ENCODE assay signal across 8 cellular contexts in the genomic region with DNA sequence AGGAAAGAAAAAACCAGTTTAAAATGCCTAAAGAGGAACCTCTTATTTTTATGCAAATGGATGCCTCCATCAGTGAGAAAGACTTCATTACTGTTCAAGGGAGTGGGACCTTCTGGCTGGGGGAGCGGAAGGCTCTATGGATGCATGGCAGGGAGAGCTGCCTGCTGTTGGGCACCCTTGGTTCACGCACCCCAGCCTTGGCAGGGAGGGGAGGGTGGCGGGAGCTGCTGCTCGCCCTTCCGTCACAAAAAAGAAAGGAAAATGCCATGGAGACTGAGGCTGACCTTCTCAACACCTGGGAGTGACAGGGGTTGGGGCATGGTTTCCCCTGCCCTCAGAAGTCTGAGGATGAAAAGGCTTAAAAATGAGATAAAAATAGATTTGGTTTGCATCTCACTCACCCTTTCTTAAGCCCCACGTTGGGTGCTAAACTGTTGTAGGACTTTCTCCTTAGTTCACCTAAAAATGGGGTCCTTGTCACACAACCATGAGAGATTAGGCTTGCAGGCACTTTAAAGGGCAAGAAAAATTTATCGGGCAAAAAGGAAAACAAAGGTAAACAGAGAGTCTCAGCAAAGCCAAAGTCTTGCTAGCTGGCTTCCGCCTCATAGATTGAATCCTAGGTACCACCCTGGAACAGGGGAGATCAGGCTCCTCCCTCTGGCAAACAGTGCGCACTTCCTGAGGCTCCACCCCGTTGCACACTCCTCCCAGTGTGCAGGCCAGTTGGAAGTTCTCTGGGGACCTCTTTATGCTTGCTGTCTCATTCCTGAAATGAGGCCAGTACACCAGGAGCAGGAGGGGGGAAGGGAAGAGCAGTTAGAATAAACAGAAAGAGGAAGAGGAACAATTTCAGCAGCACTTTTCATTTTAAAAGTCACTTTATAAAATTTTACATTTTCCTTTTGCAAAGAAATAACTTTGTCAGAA. TPM values are rescaled to one million over a fixed set of nuclear protein-coding genes. Genes with fewer than 3 reads are reported as not detected.
A peak's percentile ranks its signal among the peaks of the same experiment; 100 is the strongest.
DNase-seq lines count a peak whose midpoint lies in the region; ATAC-seq, FAIRE-seq and TF ChIP-seq lines count a peak whose summit lies in the region.

No MANE protein-coding gene starts in this region.

- TF ChIP-seq CTCF in lower lobe of right lung (IDR thresholded peaks at IDR 0.05) (no peak), upper lobe of right lung (IDR thresholded peaks at IDR 0.05) (no peak), WERI-Rb-1 (IDR thresholded peaks at IDR 0.05; ENCODE audit: low read depth, low read length) (no peak)

- H3K27me3 ChIP-seq in lower lobe of right lung (ENCODE audit: low read depth) = no peaks in the 10 kb centered on the region
- no peaks in the 10 kb centered on the region for H3K27me3 ChIP-seq in upper lobe of right lung
- no peaks in the 10 kb centered on the region for H3K27me3 ChIP-seq in WERI-Rb-1 (ENCODE audit: insufficient read depth, low read depth, severe bottlenecking)

- H3K4me3 ChIP-seq in lower lobe of right lung = peak overlapping the region; percentile 15
- no peak overlapping the region for H3K4me3 ChIP-seq in upper lobe of right lung
- no peak overlapping the region for H3K4me3 ChIP-seq in WERI-Rb-1 (ENCODE audit: low read depth, low read length)

- H3K9me3 ChIP-seq in lower lobe of right lung (peaks cover 24% of the 10 kb centered on the region), upper lobe of right lung (peaks cover 6% of the 10 kb centered on the region), WERI-Rb-1 (ENCODE audit: severe bottlenecking) (no peaks in the 10 kb centered on the region)

- peaks cover 4% of the 10 kb centered on the region for H3K36me3 ChIP-seq in lower lobe of right lung
- no peaks in the 10 kb centered on the region for H3K36me3 ChIP-seq in upper lobe of right lung
- H3K36me3 ChIP-seq in WERI-Rb-1 = no peaks in the 10 kb centered on the region; the same call in 1 of the 2 replicates

- ATAC-seq in GM21390 (IDR thresholded peaks at IDR 0.05; ENCODE audit: unreplicated experiment) = peak; percentile 74
- ATAC-seq in lower lobe of right lung = peak; percentile 89 to 96
- peak; percentile 99 for ATAC-seq in upper lobe of right lung

- peak; percentile 85 for FAIRE-seq in GM12891 (lab: Jason Lieb, UNC)

- H3K4me1 ChIP-seq in lower lobe of right lung = peaks cover 26% of the 10 kb centered on the region
- H3K4me1 ChIP-seq in upper lobe of right lung = peaks cover 18% of the 10 kb centered on the region

- H3K27ac ChIP-seq in lower lobe of right lung (peak overlapping the region; percentile 63), upper lobe of right lung (peak overlapping the region; percentile 67), WERI-Rb-1 (no peak overlapping the region)

- intact Hi-C loops in lower lobe of right lung (cut with DNase I) = no loop called here
- intact Hi-C loops in upper lobe of right lung (cut with DNase I) = no loop called here

- DNase-seq in GM12891 (ENCODE audit: insufficient read length, low spot score) (no peak), HuH-7 (ENCODE audit: low spot score) (peak; percentile 10), amniotic epithelial cell (ENCODE audit: low read depth) (peak; percentile 12), lower lobe of right lung (peak; percentile 70), upper lobe of right lung (peak; percentile 71), NCI-H1105 (lab: John Stamatoyannopoulos, UW) (no peak), WERI-Rb-1 (no peak)

- TF ChIP-seq POLR2A in GM12891 (IDR thresholded peaks at IDR 0.05; ENCODE audit: low read depth, low read length) = no peak; the same call in none of the 2 replicates

TF ChIP-seq in GM12891, 5 proteins besides CTCF, POLR2A, EP300 and RAD21:
- peak; percentile 63; the same call in 1 of the 2 replicates for TF ChIP-seq TAF1 (IDR thresholded peaks at IDR 0.05; ENCODE audit: low read depth, low read length)
- TF ChIP-seq POLR2AphosphoS5 (IDR thresholded peaks at IDR 0.05; ENCODE audit: low read depth, low read length) = peak; percentile 60; the same call in 1 of the 2 replicates
- TF ChIP-seq PAX5 (IDR thresholded peaks at IDR 0.05; ENCODE audit: insufficient read depth, low read length, severe bottlenecking) = no peak
- TF ChIP-seq POU2F2 (IDR thresholded peaks at IDR 0.05; ENCODE audit: low read depth, low read length) = peak; percentile 71; the same call in 1 of the 2 replicates
- TF ChIP-seq SPI1 (IDR thresholded peaks at IDR 0.05; ENCODE audit: low read depth, low read length) = peak; percentile 74

RNA-seq across cellular contexts. Expression of gene PHKB, which starts 31.6 kb away (rescaled TPM):
- polyA plus RNA-seq in GM12891 (2012; ENCODE audit: low read depth, missing spikeins) = 16.2 TPM
- 95.1 TPM for total RNA-seq in lower lobe of right lung
- 91.8 TPM for total RNA-seq in upper lobe of right lung

RNA-seq across cellular contexts. Expression of gene ITFG1, which starts 31.8 kb away (rescaled TPM):
- 18.0 TPM for polyA plus RNA-seq in GM12891 (2012; ENCODE audit: low read depth, missing spikeins)
- total RNA-seq in lower lobe of right lung (50.0 TPM), upper lobe of right lung (58.2 TPM)

Comparison
In these comparisons a context has a peak if more than half of its experiments do, and no peak if none do; other contexts are left out.
1. DNase-seq: peak in HuH-7 (single experiment), amniotic epithelial cell (single experiment), lower lobe of right lung (single experiment) and upper lobe of right lung (single experiment); none in GM12891 (single experiment), NCI-H1105 (single experiment) and WERI-Rb-1 (single experiment).
2. Peak in every context shown above with its lines, with median percentiles within 50 percentile points of each other: ATAC-seq.